In the genomic region with DNA sequence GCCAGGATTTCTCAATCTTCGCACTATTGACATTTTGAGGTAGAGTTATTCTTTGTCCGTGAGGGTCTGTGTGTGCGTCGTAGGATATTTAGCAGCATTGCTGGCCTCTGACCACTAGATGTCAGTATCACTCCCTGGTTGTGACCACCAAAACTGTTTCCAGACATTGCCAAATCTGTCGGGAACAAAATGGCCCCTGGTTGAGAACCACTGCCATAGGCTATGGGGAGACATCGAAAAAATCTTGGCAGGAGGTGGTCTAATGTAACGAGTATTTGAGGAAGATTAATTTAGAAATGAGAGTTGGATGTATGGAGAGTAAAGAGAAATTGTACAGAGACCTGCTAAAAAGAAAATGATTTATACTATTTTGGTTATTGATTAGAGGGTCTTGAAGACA, we compare ENCODE assay signal across 8 cellular contexts.
A peak's percentile ranks its signal among the peaks of the same experiment; 100 is the strongest.
DNase-seq lines count a peak whose midpoint lies in the region; ATAC-seq, FAIRE-seq and TF ChIP-seq lines count a peak whose summit lies in the region.

No MANE protein-coding gene starts in this region.

- intact Hi-C loops in K562 (cut with micrococcal nuclease), result loop anchor here (1.0 to 10.0 kb wide), 3 partner anchors 72 to 279 kb away; no protein-coding TSS in a partner anchor

- H3K4me3 ChIP-seq in GM12865 (ENCODE audit: low read depth, low read length), result no peak overlapping the region
- no peak overlapping the region for H3K4me3 ChIP-seq in K562
- H3K4me3 ChIP-seq in skeletal muscle satellite cell (ENCODE audit: low read length), result no peak overlapping the region

- H3K4me1 ChIP-seq in K562 (replicated peaks in 1 of 2; ENCODE audit: control insufficient read depth in 2 of 2, insufficient read depth in 2 of 2, low read length in 2 of 2) (no peaks in the 10 kb centered on the region; a peak in 1 of 5 replicates), skeletal muscle satellite cell (ENCODE audit: control insufficient read depth, insufficient read depth, low read length) (no peaks in the 10 kb centered on the region)

- H3K9me3 ChIP-seq in K562 (replicated peaks; ENCODE audit: control insufficient read depth, insufficient read depth, low read depth, low read length) (no peaks in the 10 kb centered on the region), skeletal muscle satellite cell (replicated peaks; ENCODE audit: low read length) (no peaks in the 10 kb centered on the region)

- H3K36me3 ChIP-seq in K562 (ENCODE audit: control insufficient read depth, insufficient read depth, low read length) (peaks cover 62% of the 10 kb centered on the region), skeletal muscle satellite cell (ENCODE audit: insufficient read depth, low read length) (no peaks in the 10 kb centered on the region)

- H3K9me1 ChIP-seq in K562 (ENCODE audit: control insufficient read depth, insufficient read depth, low read length), result no peaks in the 10 kb centered on the region

- H3K4me2 ChIP-seq in K562 (ENCODE audit: insufficient read depth, low read length), result no peak overlapping the region
- H3K4me2 ChIP-seq in skeletal muscle satellite cell (ENCODE audit: low read length), result peak overlapping the region; percentile 37

- H3K9ac ChIP-seq in K562 (ENCODE audit: insufficient read depth in 1 of 2, low read depth in 2 of 2, low read length in 2 of 2) (no peak overlapping the region), skeletal muscle satellite cell (ENCODE audit: low read depth, low read length) (no peak overlapping the region)

- no peaks in the 10 kb centered on the region for H4K20me1 ChIP-seq in K562 (replicated peaks; ENCODE audit: control insufficient read depth, insufficient read depth, low read length)

- TF ChIP-seq EP300 in K562 (IDR thresholded peaks at IDR 0.05; ENCODE audit: low read length), result no peak

- 13% methylated on average over 7 of the region's 7 CpGs for WGBS in K562 (ENCODE audit: insufficient coverage, low coverage, missing lambda C conversion rate)

- DNase-seq in GM12865 (ENCODE audit: low read depth), result peak; percentile 57
- DNase-seq in Kasumi-1 (lab: John Stamatoyannopoulos, UW), result peak; percentile 31 to 34
- DNase-seq in SHP77 treated with DMSO at 0.1 percent for 48 hours (lab: John Stamatoyannopoulos, UW), result peak; percentile 19
- peak; percentile 50 to 70 (median 52) for DNase-seq in K562 (ENCODE audit: extremely low read depth in 1 of 4, low spot score in 3 of 4)
- DNase-seq in iPS DF 19.7 (ENCODE audit: low read depth, low spot score), result peak; percentile 17

- TF ChIP-seq CTCF in GM12865 (IDR thresholded peaks at IDR 0.05; ENCODE audit: insufficient read depth, low read depth, low read length, missing control alignments) (peak; percentile 65), K562 (IDR thresholded peaks at IDR 0.05 in 2 of 3, conservative IDR thresholded peaks at IDR 0.05 in 1 of 3; ENCODE audit: insufficient read depth in 2 of 3, low read depth in 1 of 3, low read length in 3 of 3) (peak; percentile 62 to 83 (median 81))

- H3K27ac ChIP-seq in K562 (ENCODE audit: extremely low read depth, low read depth, low read length), result no peak overlapping the region

- BruUV-seq in K562 (replicated peaks; lab: Mats Ljungman, UMichigan), result no TSS peak

- TF ChIP-seq RAD21 in K562 (CRISPR knock-in tag; conservative IDR thresholded peaks at IDR 0.05 in 1 of 2, IDR thresholded peaks at IDR 0.05 in 1 of 2), result peak; percentile 37 to 68; a peak in 2 of 4 replicates

- in situ Hi-C loops in K562 (cut with MboI), result loop anchor here (10.0 kb wide), 1 partner anchor 139 kb away; no protein-coding TSS in a partner anchor

- peaks cover 5% of the 10 kb centered on the region for H3K79me2 ChIP-seq in K562 (ENCODE audit: control insufficient read depth, insufficient read depth, low read length)

- POLR2A ChIA-PET in K562 (lab: Yijun Ruan, JAX), result no interaction called here

- 0 out of 2 replicates have a peak overlapping the region, but pooled peaks have one; percentile 44 for H2AFZ ChIP-seq in K562 (ENCODE audit: low read depth, low read length)

- ATAC-seq in K562 (peak; percentile 90), GM19397 (IDR thresholded peaks at IDR 0.05; ENCODE audit: unreplicated experiment) (no peak)

- FAIRE-seq in A204.1 (lab: Jason Lieb, UNC) (peak; percentile 90), K562 (lab: Jason Lieb, UNC) (peak; percentile 90)

- H3K27me3 ChIP-seq in K562 (ENCODE audit: control insufficient read depth in 2 of 2, insufficient read depth in 2 of 2, low read length in 2 of 2), result no peaks in the 10 kb centered on the region
- H3K27me3 ChIP-seq in skeletal muscle satellite cell (ENCODE audit: control insufficient read depth, insufficient read depth, low read length), result no peaks in the 10 kb centered on the region

- CTCF ChIA-PET in K562 (lab: Yijun Ruan, JAX; ENCODE audit: low intra/inter-chr PET ratio), result interaction anchor here (0.7 to 0.9 kb wide), 3 partner anchors 200 to 207 kb away, joined by 3 to 6 read pairs (median 3); no protein-coding TSS in a partner anchor

- TF ChIP-seq POLR2A in K562 (conservative IDR thresholded peaks at IDR 0.05), result no peak

TF ChIP-seq in K562, 482 proteins besides CTCF, POLR2A, EP300 and RAD21:
- peak; percentile 78; the same call in 1 of the 2 replicates for TF ChIP-seq EHMT2 (IDR thresholded peaks at IDR 0.05)
- TF ChIP-seq STAG1 (CRISPR knock-in tag; IDR thresholded peaks at IDR 0.05; ENCODE audit: borderline replicate concordance), result peak; percentile 41; the same call in 1 of the 2 replicates
- no peak for TF ChIP-seq PURB (CRISPR knock-in tag; IDR thresholded peaks at IDR 0.05; ENCODE audit: low read depth)
- TF ChIP-seq ZKSCAN1 (IDR thresholded peaks at IDR 0.05; ENCODE audit: low read depth, low read length), result 0 out of 2 replicates have a peak, but pooled peaks have one; percentile 58
- TF ChIP-seq, protein P1, sequence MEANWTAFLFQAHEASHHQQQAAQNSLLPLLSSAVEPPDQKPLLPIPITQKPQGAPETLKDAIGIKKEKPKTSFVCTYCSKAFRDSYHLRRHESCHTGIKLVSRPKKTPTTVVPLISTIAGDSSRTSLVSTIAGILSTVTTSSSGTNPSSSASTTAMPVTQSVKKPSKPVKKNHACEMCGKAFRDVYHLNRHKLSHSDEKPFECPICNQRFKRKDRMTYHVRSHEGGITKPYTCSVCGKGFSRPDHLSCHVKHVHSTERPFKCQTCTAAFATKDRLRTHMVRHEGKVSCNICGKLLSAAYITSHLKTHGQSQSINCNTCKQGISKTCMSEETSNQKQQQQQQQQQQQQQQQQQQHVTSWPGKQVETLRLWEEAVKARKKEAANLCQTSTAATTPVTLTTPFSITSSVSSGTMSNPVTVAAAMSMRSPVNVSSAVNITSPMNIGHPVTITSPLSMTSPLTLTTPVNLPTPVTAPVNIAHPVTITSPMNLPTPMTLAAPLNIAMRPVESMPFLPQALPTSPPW (CRISPR knock-in tag; IDR thresholded peaks at IDR 0.05), result no peak
- TF ChIP-seq SRF (CRISPR knock-in tag; IDR thresholded peaks at IDR 0.05), result 0 out of 4 replicates have a peak, but pooled peaks of 1 of the 2 experiments have one; percentile 28
- TF ChIP-seq CEBPG (CRISPR knock-in tag; IDR thresholded peaks at IDR 0.05), result peak; percentile 84
- peak in 1 of 2 experiments; percentile 31; a peak in 1 of 4 replicates for TF ChIP-seq CEBPG (tag; conservative IDR thresholded peaks at IDR 0.05 in 1 of 2, IDR thresholded peaks at IDR 0.05 in 1 of 2)
- TF ChIP-seq CREM (IDR thresholded peaks at IDR 0.05; ENCODE audit: low read depth), result 0 out of 2 replicates have a peak, but pooled peaks have one; percentile 6
- no peak for TF ChIP-seq TAF9B (IDR thresholded peaks at IDR 0.05; ENCODE audit: partially characterized antibody)
- peak; percentile 17 to 89 (median 65) for TF ChIP-seq YY1 (IDR thresholded peaks at IDR 0.05; ENCODE audit: borderline replicate concordance in 1 of 3, control insufficient read depth in 1 of 3, extremely low read depth in 1 of 3, insufficient read depth in 3 of 3, insufficient read length in 1 of 3, insufficient replicate concordance in 2 of 3, low read depth in 1 of 3, low read length in 2 of 3)
- TF ChIP-seq RBM39 (optimal IDR thresholded peaks at IDR 0.05; ENCODE audit: low read depth, low read length), result no peak
- peak; percentile 81 for TF ChIP-seq CEBPB (tag; IDR thresholded peaks at IDR 0.05)
- no peak for TF ChIP-seq MAFK (IDR thresholded peaks at IDR 0.05; ENCODE audit: low read length)
- peak; percentile 54 for TF ChIP-seq SMC3 (conservative IDR thresholded peaks at IDR 0.05; ENCODE audit: insufficient read depth, low read depth, low read length)
- TF ChIP-seq DPF2 (IDR thresholded peaks at IDR 0.05), result no peak
- 0 out of 2 replicates have a peak, but pooled peaks have one; percentile 27 for TF ChIP-seq TEAD4 (IDR thresholded peaks at IDR 0.05; ENCODE audit: low read length)
- TF ChIP-seq TEAD4 (CRISPR knock-in tag; IDR thresholded peaks at IDR 0.05; ENCODE audit: borderline replicate concordance), result no peak
- no peak for TF ChIP-seq HOXB6 (CRISPR knock-in tag; IDR thresholded peaks at IDR 0.05; ENCODE audit: borderline replicate concordance)
- no peak for TF ChIP-seq ZNF699 (CRISPR knock-in tag; IDR thresholded peaks at IDR 0.05; ENCODE audit: insufficient replicate concordance)
- TF ChIP-seq RB1 (IDR thresholded peaks at IDR 0.05; ENCODE audit: low read depth), result no peak
- TF ChIP-seq COPS2 (conservative IDR thresholded peaks at IDR 0.05), result no peak
- TF ChIP-seq, protein P2, sequence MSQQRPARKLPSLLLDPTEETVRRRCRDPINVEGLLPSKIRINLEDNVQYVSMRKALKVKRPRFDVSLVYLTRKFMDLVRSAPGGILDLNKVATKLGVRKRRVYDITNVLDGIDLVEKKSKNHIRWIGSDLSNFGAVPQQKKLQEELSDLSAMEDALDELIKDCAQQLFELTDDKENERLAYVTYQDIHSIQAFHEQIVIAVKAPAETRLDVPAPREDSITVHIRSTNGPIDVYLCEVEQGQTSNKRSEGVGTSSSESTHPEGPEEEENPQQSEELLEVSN (IDR thresholded peaks at IDR 0.05; ENCODE audit: borderline replicate concordance in 1 of 2, extremely low read depth in 1 of 2, insufficient read depth in 1 of 2, insufficient read length in 1 of 2, low read depth in 1 of 2, low read length in 1 of 2, poor library complexity in 1 of 2, severe bottlenecking in 1 of 2), result no peak
- no peak for TF ChIP-seq EZH2 (IDR thresholded peaks at IDR 0.05; ENCODE audit: borderline replicate concordance, low read depth, low read length)
- TF ChIP-seq BCOR (IDR thresholded peaks at IDR 0.05), result no peak
